Comparison of ENCODE assay signal across 30 cellular contexts in genomic region chr5:31334061-31334700, GRCh38.
"Had no signal": no experiment of that assay in that cellular context is flagged by ENCODE, and none has a peak within 500 bp of the region (broad histone marks: within the 10 kb centered on the region; RNA-seq: fewer than 3 reads in every experiment).

No MANE protein-coding gene starts in this region.

- DNase-seq: activated CD4-positive, alpha-beta T cell treated with anti-CD3 and anti-CD28 coated beads for 36 hours; activated CD4-positive, alpha-beta T cell treated with anti-CD3 and anti-CD28 coated beads, Interleukin-2, amount 10 ng/mL, durations not matched to agents 7 days and 5 days; activated CD4-positive, alpha-beta T cell treated with anti-CD3 and anti-CD28 coated beads, Interleukin-2, amount 50 U/mL, for 48 hours; activated CD8-positive, alpha-beta T cell treated with anti-CD3 and anti-CD28 coated beads, Interleukin-2, amount 10 ng/mL, durations not matched to agents 7 days and 5 days; activated gamma-delta T cell; activated naive CD4-positive, alpha-beta T cell treated with Interleukin-2 at 50 U/mL for 16 hours; activated naive CD8-positive, alpha-beta T cell treated with anti-CD3 and anti-CD28 coated beads, Interleukin-2, amount 10 ng/mL, durations not matched to agents 7 days and 5 days; activated T-cell treated with anti-CD3 and anti-CD28 coated beads, Interleukin-2, amount 50 U/mL, for 24 hours; amygdala; body of pancreas; MM.1S; MV-4-11; NCI-H1092; NCI-H1436 treated with DMSO at 0.1 percent for 48 hours; NCI-H1694 treated with DMSO at 0.1 percent for 48 hours; NCI-H2029; NCI-H345; NCI-H524 treated with DMSO at 0.1 percent for 48 hours; NK-92 treated with Interleukin-12 subunit alpha and Interleukin-12 subunit beta, amount 100 ng/mL, for 24 hours; PC-3; Peyer's patch; SIG-M5 had no signal

- H3K27me3 ChIP-seq: body of pancreas, breast epithelium, Peyer's patch had no signal

- H3K9me3 Mint-ChIP-seq: activated CD4-positive, alpha-beta T cell treated with anti-CD3 and anti-CD28 coated beads, Interleukin-2, amount 10 ng/mL, durations not matched to agents 7 days and 5 days; activated naive CD4-positive, alpha-beta T cell treated with anti-CD3 and anti-CD28 coated beads, Interleukin-2, amount 50 U/mL, for 24 hours; activated naive CD8-positive, alpha-beta T cell treated with anti-CD3 and anti-CD28 coated beads, Interleukin-2, amount 10 ng/mL, durations not matched to agents 7 days and 5 days; activated T-cell treated with anti-CD3 and anti-CD28 coated beads, Interleukin-2, amount 50 U/mL, for 24 hours; activated T-helper 2 cell treated with anti-CD3 and anti-CD28 coated beads, Interferon-gamma antibody, Interleukin-2, Interleukin-4, amounts not matched to agents 10 μg/mL and 5 μg/mL and 100 μg/mL, durations not matched to agents 14 hours and 24 hours and 36 hours; T-helper 1 cell treated with Interleukin-12 subunit alpha and Interleukin-12 subunit beta and Interleukin-4 antibody, amounts not matched to agents 30 μg/mL and 1 μg/mL, for 36 hours; T-helper 2 cell treated with Interferon-gamma antibody and Interleukin-4, amounts not matched to agents 5 μg/mL and 100 μg/mL, for 36 hours had no signal

- H3K9me3 ChIP-seq: body of pancreas, breast epithelium, Peyer's patch had no signal

- ATAC-seq: activated CD4-positive, alpha-beta T cell treated with anti-CD3 and anti-CD28 coated beads for 36 hours; activated CD4-positive, CD25-positive, alpha-beta regulatory T cell treated with anti-CD3 and anti-CD28 coated beads, Interleukin-2, amount 50 U/mL, for 24 hours; activated CD8-positive, alpha-beta T cell treated with anti-CD3 and anti-CD28 coated beads, Interleukin-2, amount 10 ng/mL, durations not matched to agents 7 days and 5 days; body of pancreas; PC-3; Right ventricle myocardium inferior had no signal

- H3K4me3 ChIP-seq: body of pancreas, breast epithelium, Peyer's patch had no signal

- H3K4me1 Mint-ChIP-seq: activated CD4-positive, alpha-beta T cell treated with anti-CD3 and anti-CD28 coated beads for 36 hours; activated CD4-positive, alpha-beta T cell treated with anti-CD3 and anti-CD28 coated beads, Interleukin-2, amount 10 ng/mL, durations not matched to agents 7 days and 5 days; activated naive CD4-positive, alpha-beta T cell treated with anti-CD3 and anti-CD28 coated beads, Interleukin-2, amount 50 U/mL, for 24 hours; activated naive CD8-positive, alpha-beta T cell treated with anti-CD3 and anti-CD28 coated beads, Interleukin-2, amount 10 ng/mL, durations not matched to agents 7 days and 5 days had no signal

- H3K27ac ChIP-seq: body of pancreas, breast epithelium, Peyer's patch, RWPE1 had no signal

- H3K4me3 Mint-ChIP-seq: activated CD4-positive, alpha-beta T cell treated with anti-CD3 and anti-CD28 coated beads for 36 hours; activated CD4-positive, alpha-beta T cell treated with anti-CD3 and anti-CD28 coated beads, Interleukin-2, amount 10 ng/mL, durations not matched to agents 7 days and 5 days; activated CD8-positive, alpha-beta T cell treated with anti-CD3 and anti-CD28 coated beads, Interleukin-2, amount 10 ng/mL, durations not matched to agents 7 days and 5 days; activated naive CD4-positive, alpha-beta T cell treated with anti-CD3 and anti-CD28 coated beads, Interleukin-2, amount 50 U/mL, for 24 hours; activated naive CD8-positive, alpha-beta T cell treated with anti-CD3 and anti-CD28 coated beads, Interleukin-2, amount 10 ng/mL, durations not matched to agents 7 days and 5 days; activated T-cell treated with anti-CD3 and anti-CD28 coated beads, Interleukin-2, amount 50 U/mL, for 24 hours; T-helper 1 cell treated with Interleukin-12 subunit alpha and Interleukin-12 subunit beta and Interleukin-4 antibody, amounts not matched to agents 30 μg/mL and 1 μg/mL, for 36 hours; T-helper 2 cell treated with Interferon-gamma antibody and Interleukin-4, amounts not matched to agents 5 μg/mL and 100 μg/mL, for 36 hours had no signal

- H3K36me3 Mint-ChIP-seq: activated naive CD4-positive, alpha-beta T cell treated with anti-CD3 and anti-CD28 coated beads, Interleukin-2, amount 50 U/mL, for 24 hours; activated naive CD8-positive, alpha-beta T cell treated with anti-CD3 and anti-CD28 coated beads, Interleukin-2, amount 10 ng/mL, durations not matched to agents 7 days and 5 days had no signal

- H3K36me3 ChIP-seq: breast epithelium, Peyer's patch had no signal

- H3K4me1 ChIP-seq: body of pancreas, breast epithelium, Peyer's patch had no signal

- H3K27ac Mint-ChIP-seq: activated CD4-positive, alpha-beta T cell treated with anti-CD3 and anti-CD28 coated beads for 36 hours; activated CD4-positive, alpha-beta T cell treated with anti-CD3 and anti-CD28 coated beads, Interleukin-2, amount 10 ng/mL, durations not matched to agents 7 days and 5 days; activated CD8-positive, alpha-beta T cell treated with anti-CD3 and anti-CD28 coated beads, Interleukin-2, amount 10 ng/mL, durations not matched to agents 7 days and 5 days; activated naive CD4-positive, alpha-beta T cell treated with anti-CD3 and anti-CD28 coated beads, Interleukin-2, amount 50 U/mL, for 24 hours; activated naive CD8-positive, alpha-beta T cell treated with anti-CD3 and anti-CD28 coated beads, Interleukin-2, amount 10 ng/mL, durations not matched to agents 7 days and 5 days; activated T-cell treated with anti-CD3 and anti-CD28 coated beads, Interleukin-2, amount 50 U/mL, for 24 hours; activated T-helper 2 cell treated with anti-CD3 and anti-CD28 coated beads, Interferon-gamma antibody, Interleukin-2, Interleukin-4, amounts not matched to agents 10 μg/mL and 5 μg/mL and 100 μg/mL, durations not matched to agents 14 hours and 24 hours and 36 hours; T-helper 1 cell treated with Interleukin-12 subunit alpha and Interleukin-12 subunit beta and Interleukin-4 antibody, amounts not matched to agents 30 μg/mL and 1 μg/mL, for 36 hours; T-helper 2 cell treated with Interferon-gamma antibody and Interleukin-4, amounts not matched to agents 5 μg/mL and 100 μg/mL, for 36 hours had no signal

- H3K27me3 Mint-ChIP-seq: activated CD4-positive, alpha-beta T cell treated with anti-CD3 and anti-CD28 coated beads, Interleukin-2, amount 10 ng/mL, durations not matched to agents 7 days and 5 days; activated naive CD8-positive, alpha-beta T cell treated with anti-CD3 and anti-CD28 coated beads, Interleukin-2, amount 10 ng/mL, durations not matched to agents 7 days and 5 days; activated T-cell treated with anti-CD3 and anti-CD28 coated beads, Interleukin-2, amount 50 U/mL, for 24 hours had no signal
